22 cellular contexts compared by ENCODE assay signal in the genomic region with DNA sequence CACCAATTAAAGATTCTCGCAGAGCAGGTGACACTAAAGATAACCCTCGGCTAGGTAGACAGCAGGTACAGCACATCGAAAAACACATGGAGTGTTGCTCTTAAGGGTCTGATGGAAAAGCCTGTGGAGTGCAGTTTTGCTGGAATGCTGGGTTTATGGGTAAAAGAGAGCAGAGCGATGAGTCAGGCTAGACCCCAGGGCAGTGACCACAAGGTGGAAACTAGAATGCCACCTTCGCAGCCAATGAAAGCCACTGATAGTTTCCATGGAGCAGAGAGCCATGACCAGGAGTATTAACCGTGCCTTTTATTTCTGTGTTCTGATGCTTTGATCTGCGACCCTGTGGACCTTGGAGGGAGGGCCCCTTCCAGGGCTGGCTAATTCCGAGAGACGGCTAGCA.
"Had no signal": no experiment of that assay in that cellular context is flagged by ENCODE, and none has a peak within 500 bp of the region (broad histone marks: within the 10 kb centered on the region; RNA-seq: fewer than 3 reads in every experiment).

No MANE protein-coding gene starts in this region.

- H3K27me3 ChIP-seq: right lobe of liver, tibial artery, upper lobe of right lung had no signal

- H3K27ac ChIP-seq: heart right ventricle, left ventricle myocardium inferior, lower lobe of right lung, psoas muscle, right lobe of liver, tibial artery, upper lobe of right lung had no signal

- H3K4me3 ChIP-seq: heart right ventricle, left ventricle myocardium inferior, lower lobe of right lung, psoas muscle, right lobe of liver, tibial artery, upper lobe of right lung had no signal

- H3K4me3 Mint-ChIP-seq: memory B cell; natural killer cell treated with Interleukin-12 subunit alpha and Interleukin-12 subunit beta and Interleukin-15 and Interleukin-18, amount 100 ng/mL, for 72 hours; stimulated activated effector memory CD8-positive, alpha-beta T cell treated with anti-CD3 and anti-CD28 coated beads, Interleukin-12 subunit alpha, Interleukin-12 subunit beta, amount 100 ng/mL, for 72 hours; stimulated activated naive CD8-positive, alpha-beta T cell treated with anti-CD3 and anti-CD28 coated beads, Interleukin-15, Interleukin-2, amounts not matched to agents 100 ng/mL and 50 ng/mL, for 24 hours had no signal

- H3K36me3 ChIP-seq: heart right ventricle, left ventricle myocardium inferior, lower lobe of right lung, right lobe of liver, tibial artery, upper lobe of right lung had no signal

- H3K4me1 Mint-ChIP-seq: memory B cell; stimulated activated effector memory CD8-positive, alpha-beta T cell treated with anti-CD3 and anti-CD28 coated beads, Interleukin-12 subunit alpha, Interleukin-12 subunit beta, amount 100 ng/mL, for 72 hours had no signal

- H3K4me1 ChIP-seq: heart right ventricle, left ventricle myocardium inferior, lower lobe of right lung, psoas muscle, right lobe of liver, tibial artery, upper lobe of right lung had no signal

- ATAC-seq: esophagus mucosa; heart right ventricle; lower lobe of right lung; natural killer cell treated with Interleukin-12 subunit alpha and Interleukin-12 subunit beta and Interleukin-15 and Interleukin-18, amount 100 ng/mL, for 72 hours; psoas muscle; right lobe of liver; stimulated activated effector memory CD8-positive, alpha-beta T cell treated with anti-CD3 and anti-CD28 coated beads, Interleukin-12 subunit alpha, Interleukin-12 subunit beta, amount 100 ng/mL, for 72 hours; upper lobe of right lung had no signal

- H3K36me3 Mint-ChIP-seq: memory B cell; stimulated activated effector memory CD8-positive, alpha-beta T cell treated with anti-CD3 and anti-CD28 coated beads, Interleukin-12 subunit alpha, Interleukin-12 subunit beta, amount 100 ng/mL, for 72 hours had no signal

- H3K9me3 ChIP-seq: psoas muscle, right lobe of liver, tibial artery, upper lobe of right lung had no signal

- H3K27ac Mint-ChIP-seq: memory B cell; natural killer cell treated with Interleukin-12 subunit alpha and Interleukin-12 subunit beta and Interleukin-15 and Interleukin-18, amount 100 ng/mL, for 72 hours; stimulated activated effector memory CD8-positive, alpha-beta T cell treated with anti-CD3 and anti-CD28 coated beads, Interleukin-12 subunit alpha, Interleukin-12 subunit beta, amount 100 ng/mL, for 72 hours; stimulated activated naive CD8-positive, alpha-beta T cell treated with anti-CD3 and anti-CD28 coated beads, Interleukin-15, Interleukin-2, amounts not matched to agents 100 ng/mL and 50 ng/mL, for 24 hours had no signal

- H3K27me3 Mint-ChIP-seq: memory B cell; natural killer cell treated with Interleukin-12 subunit alpha and Interleukin-12 subunit beta and Interleukin-15 and Interleukin-18, amount 100 ng/mL, for 72 hours; stimulated activated naive CD8-positive, alpha-beta T cell treated with anti-CD3 and anti-CD28 coated beads, Interleukin-15, Interleukin-2, amounts not matched to agents 100 ng/mL and 50 ng/mL, for 24 hours had no signal

- DNase-seq: cortex of kidney; effector memory CD4-positive, alpha-beta T cell; heart right ventricle; hypothalamus; left ventricle myocardium inferior; lower lobe of right lung; midbrain; psoas muscle; retina; right lobe of liver; stimulated activated CD4-positive, alpha-beta T cell treated with anti-CD3 and anti-CD28 coated beads, Interleukin-4, amount 100 ng/mL, for 1 hour; stimulated activated CD8-positive, alpha-beta memory T cell treated with anti-CD3 and anti-CD28 coated beads, Interleukin-4, amount 100 ng/mL, for 48 hours; tibial artery; upper lobe of right lung had no signal

- FAIRE-seq: endometrium, frontal cortex, keratinocyte had no signal
